Comparison of ENCODE assay signal across 9 cellular contexts in the genomic region with DNA sequence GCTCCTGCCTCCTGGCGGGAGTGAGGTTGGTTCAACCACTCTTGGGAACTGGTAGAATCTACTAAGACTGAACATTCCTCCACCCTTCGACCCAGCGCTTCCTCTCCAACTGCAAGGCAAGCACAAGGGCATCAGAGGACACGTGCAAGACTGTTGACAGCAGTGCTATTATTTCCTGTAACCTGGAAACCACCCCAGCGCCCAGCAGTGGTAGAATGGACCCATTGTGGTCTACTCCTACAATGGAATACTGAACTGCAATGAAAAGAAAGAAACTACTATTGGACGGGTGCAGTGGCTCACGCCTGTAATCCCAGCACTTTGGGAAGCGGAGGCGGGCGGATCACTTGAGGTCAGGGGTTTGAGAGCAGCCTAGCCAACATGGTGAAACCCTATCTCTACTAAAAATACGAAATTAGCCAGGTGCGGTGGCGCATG. TPM values are rescaled to one million over a fixed set of nuclear protein-coding genes. Genes with fewer than 3 reads are reported as not detected.
DNase-seq lines count a peak whose midpoint lies in the region; ATAC-seq, FAIRE-seq and TF ChIP-seq lines count a peak whose summit lies in the region.
"Had no signal": no experiment of that assay in that cellular context is flagged by ENCODE, and none has a peak within 500 bp of the region (broad histone marks: within the 10 kb centered on the region; RNA-seq: fewer than 3 reads in every experiment).

No MANE protein-coding gene starts in this region.

- dilution Hi-C loops in endothelial cell of umbilical vein (cut with MboI; ENCODE audit: extremely low pct_ligation_motif_present, low sequenced_read_pairs), result no loop called here

- no peaks in the 10 kb centered on the region for H4K20me1 ChIP-seq in endothelial cell of umbilical vein (replicated peaks; ENCODE audit: control insufficient read depth, extremely low read depth, insufficient read depth, low read length)

- BruUV-seq in endothelial cell of umbilical vein (replicated peaks; lab: Mats Ljungman, UMichigan), result no TSS peak

- H3K9me1 ChIP-seq in endothelial cell of umbilical vein (replicated peaks; ENCODE audit: control insufficient read depth, extremely low read depth, insufficient read depth, low read length), result no peaks in the 10 kb centered on the region

- no peak overlapping the region for H3K4me2 ChIP-seq in endothelial cell of umbilical vein (ENCODE audit: insufficient read depth, low read length)

- TF ChIP-seq CTCF in endothelial cell of umbilical vein (IDR thresholded peaks at IDR 0.05; ENCODE audit: extremely low read depth in 1 of 2, insufficient read depth in 1 of 2, low read depth in 1 of 2, low read length in 2 of 2) (no peak), lower lobe of right lung (IDR thresholded peaks at IDR 0.05) (no peak), thoracic aorta (IDR thresholded peaks at IDR 0.05) (no peak)

- H3K27ac ChIP-seq in endothelial cell of umbilical vein (ENCODE audit: insufficient read depth, low read depth, low read length), result no peak overlapping the region
- H3K27ac ChIP-seq in lower lobe of right lung, result peak overlapping the region; percentile 49
- H3K27ac ChIP-seq in thoracic aorta, result peak overlapping the region; percentile 53 to 61

- H3K4me1 ChIP-seq in endothelial cell of umbilical vein (ENCODE audit: control insufficient read depth, extremely low read depth, insufficient read depth, low read length) (no peaks in the 10 kb centered on the region), lower lobe of right lung (peaks cover 20% of the 10 kb centered on the region), thoracic aorta (ENCODE audit: control insufficient read depth in 1 of 2, low read depth in 2 of 2) (peaks cover 11 to 35% of the 10 kb centered on the region in 2 donors)

- no peak overlapping the region for H3K9ac ChIP-seq in endothelial cell of umbilical vein (replicated peaks; ENCODE audit: extremely low read depth, insufficient read depth, low read length)

- peak; percentile 72 for DNase-seq in NCI-H2029 (lab: John Stamatoyannopoulos, UW)
- DNase-seq in endothelial cell of umbilical vein (ENCODE audit: low read depth, low spot score), result peak; percentile 62
- no peak for DNase-seq in lower lobe of right lung
- peak; percentile 16 for DNase-seq in thoracic aorta (ENCODE audit: low spot score)
- no peak for DNase-seq in NCI-H226
- DNase-seq: effector memory CD8-positive, alpha-beta T cell had no signal

- ATAC-seq in lower lobe of right lung (peak; percentile 27 to 44), thoracic aorta (ENCODE audit: insufficient number of reproducible peaks, low FRiP score, low read depth) (peak; percentile 40), HG02840 (IDR thresholded peaks at IDR 0.05; ENCODE audit: low FRiP score, unreplicated experiment) (no peak), HG02870 (IDR thresholded peaks at IDR 0.05; ENCODE audit: unreplicated experiment) (no peak), HG02678 (IDR thresholded peaks at IDR 0.05; ENCODE audit: unreplicated experiment) (no peak)
- ATAC-seq: effector memory CD8-positive, alpha-beta T cell had no signal

- H3K9me3 ChIP-seq in endothelial cell of umbilical vein (replicated peaks; ENCODE audit: control insufficient read depth, insufficient read depth, low read length) (no peaks in the 10 kb centered on the region), lower lobe of right lung (no peaks in the 10 kb centered on the region), thoracic aorta (no peaks in the 10 kb centered on the region)

- H3K79me2 ChIP-seq in endothelial cell of umbilical vein (ENCODE audit: control insufficient read depth, insufficient read depth, low read length), result no peaks in the 10 kb centered on the region

- no peak overlapping the region for H2AFZ ChIP-seq in endothelial cell of umbilical vein (ENCODE audit: low read depth, low read length)

- POLR2A ChIA-PET in endothelial cell of umbilical vein (lab: Charles Lee), result no interaction called here

- H3K36me3 ChIP-seq in endothelial cell of umbilical vein (ENCODE audit: control insufficient read depth in 2 of 2, extremely low read depth in 1 of 2, insufficient read depth in 2 of 2, low read length in 2 of 2), result no peaks in the 10 kb centered on the region
- no peaks in the 10 kb centered on the region for H3K36me3 ChIP-seq in lower lobe of right lung
- no peaks in the 10 kb centered on the region for H3K36me3 ChIP-seq in thoracic aorta

- TF ChIP-seq POLR2A in endothelial cell of umbilical vein (IDR thresholded peaks at IDR 0.05; ENCODE audit: low read depth, low read length), result no peak

- no peak for FAIRE-seq in endothelial cell of umbilical vein (lab: Jason Lieb, UNC)

- H3K4me3 ChIP-seq in endothelial cell of umbilical vein (replicated peaks in 1 of 3; ENCODE audit: insufficient read depth in 1 of 3, low read depth in 1 of 3, low read length in 3 of 3) (no peak overlapping the region), lower lobe of right lung (no peak overlapping the region), thoracic aorta (peak overlapping the region; percentile 67)

- CTCF ChIA-PET in endothelial cell of umbilical vein (lab: Charles Lee), result interaction anchor here (1.6 kb wide), 1 partner anchor 11 kb away, joined by 5 read pairs; no protein-coding TSS in a partner anchor

- H3K27me3 ChIP-seq in endothelial cell of umbilical vein (ENCODE audit: control insufficient read depth in 2 of 2, insufficient read depth in 2 of 2, low read length in 2 of 2), result peaks cover 7 to 11% of the 10 kb centered on the region in 2 experiments
- H3K27me3 ChIP-seq in lower lobe of right lung (ENCODE audit: low read depth), result no peaks in the 10 kb centered on the region
- H3K27me3 ChIP-seq in thoracic aorta (replicated peaks; ENCODE audit: insufficient read depth), result no peaks in the 10 kb centered on the region

- intact Hi-C loops in endothelial cell of umbilical vein (cut with micrococcal nuclease), result no loop called here
- intact Hi-C loops in lower lobe of right lung (cut with DNase I), result no loop called here

TF ChIP-seq in endothelial cell of umbilical vein, 7 proteins besides CTCF, POLR2A, EP300 and RAD21:
- TF ChIP-seq GATA2 (IDR thresholded peaks at IDR 0.05; ENCODE audit: insufficient read depth, insufficient read length, low read depth, low read length), result no peak
- TF ChIP-seq, protein P1, sequence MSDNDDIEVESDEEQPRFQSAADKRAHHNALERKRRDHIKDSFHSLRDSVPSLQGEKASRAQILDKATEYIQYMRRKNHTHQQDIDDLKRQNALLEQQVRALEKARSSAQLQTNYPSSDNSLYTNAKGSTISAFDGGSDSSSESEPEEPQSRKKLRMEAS (IDR thresholded peaks at IDR 0.05; ENCODE audit: insufficient read depth, insufficient read length), result peak; percentile 16

RNA-seq across cellular contexts. Expression of a gene that starts 33.0 kb away (rescaled TPM):
- total RNA-seq in endothelial cell of umbilical vein (171 and 183 TPM in 2 replicates), lower lobe of right lung (117 TPM), thoracic aorta (100 to 1,000 TPM in 1 of 2 donors, 10 to 100 TPM in 1; 57.3 to 229 TPM)
- 69.0 and 106 TPM in 2 replicates for polyA plus RNA-seq in endothelial cell of umbilical vein
- polyA plus RNA-seq in endothelial cell of umbilical vein (2011; cell fraction: cytosol; rRNA removed), result 94.9 and 100 TPM in 2 replicates
- 150 and 276 TPM in 2 replicates for polyA plus RNA-seq in endothelial cell of umbilical vein (2011; cell fraction: nucleus; rRNA removed)
- 173 and 224 TPM in 2 replicates for polyA plus RNA-seq in endothelial cell of umbilical vein (2012)
- polyA minus RNA-seq in endothelial cell of umbilical vein, result 92.0 and 117 TPM in 2 replicates
- polyA minus RNA-seq in endothelial cell of umbilical vein (2011; cell fraction: cytosol; rRNA and poly(A)+ RNA removed), result 110 TPM
- 112 and 120 TPM in 2 replicates for polyA minus RNA-seq in endothelial cell of umbilical vein (2011; cell fraction: nucleus; rRNA and poly(A)+ RNA removed)

Comparison
In these comparisons a context has a peak if more than half of its experiments do, and no peak if none do; other contexts are left out.
1. DNase-seq: peak in NCI-H2029 (single experiment), endothelial cell of umbilical vein (single experiment) and thoracic aorta (single experiment); none in lower lobe of right lung (single experiment) and NCI-H226 (single experiment).
2. ATAC-seq: peak in lower lobe of right lung (2 of 2) and thoracic aorta (single experiment); none in HG02840 (single experiment), HG02870 (single experiment) and HG02678 (single experiment).